Comparison of ENCODE assay signal across 27 cellular contexts in genomic region chr11:33967451-33967850, GRCh38.
"Had no signal": no experiment of that assay in that cellular context is flagged by ENCODE, and none has a peak within 500 bp of the region (broad histone marks: within the 10 kb centered on the region; RNA-seq: fewer than 3 reads in every experiment).

No MANE protein-coding gene starts in this region.

- H3K27ac ChIP-seq: left ventricle myocardium inferior, neural progenitor cell, neutrophil, parathyroid adenoma, psoas muscle, skin epidermis, stomach, suprapubic skin, thoracic aorta, tibial artery, upper lobe of right lung had no signal

- H3K79me2 ChIP-seq: parathyroid adenoma had no signal

- H3K4me1 ChIP-seq: left ventricle myocardium inferior, neural progenitor cell, parathyroid adenoma, psoas muscle, suprapubic skin, tibial artery, upper lobe of right lung had no signal

- ATAC-seq: natural killer cell; psoas muscle; sciatic nerve; stimulated activated naive CD8-positive, alpha-beta T cell treated with anti-CD3 and anti-CD28 coated beads, Interleukin-15, Interleukin-2, amounts not matched to agents 100 U/mL and 50 U/mL, for 24 hours; upper lobe of right lung had no signal

- H3K9ac ChIP-seq: neural progenitor cell, parathyroid adenoma had no signal

- FAIRE-seq: urothelium cell line had no signal

- H2AFZ ChIP-seq: neural progenitor cell, parathyroid adenoma had no signal

- H3K4me3 ChIP-seq: left ventricle myocardium inferior, lung, neural progenitor cell, psoas muscle, skin epidermis, stomach, suprapubic skin, thoracic aorta, tibial artery, upper lobe of right lung had no signal

- H3K9me3 ChIP-seq: left ventricle myocardium inferior, neutrophil, psoas muscle, stomach, suprapubic skin, thoracic aorta, tibial artery, upper lobe of right lung had no signal

- H3K36me3 ChIP-seq: left ventricle myocardium inferior, neural progenitor cell, neutrophil, stomach, suprapubic skin, thoracic aorta, tibial artery, upper lobe of right lung had no signal

- H3K27me3 ChIP-seq: neural progenitor cell, neutrophil, stomach, suprapubic skin, upper lobe of right lung had no signal

- H3K4me2 ChIP-seq: neural progenitor cell had no signal

- DNase-seq: islet precursor cell; left ventricle myocardium inferior; mesendoderm; naive B cell; natural killer cell; nephron progenitor cell; occipital lobe; psoas muscle; stimulated activated CD4-positive, alpha-beta T cell treated with anti-CD3 and anti-CD28 coated beads, Interleukin-12 subunit alpha, Interleukin-12 subunit beta, amount 100 ng/mL, for 4 hours; stimulated activated CD4-positive, alpha-beta T cell treated with anti-CD3 and anti-CD28 coated beads, Interleukin-15, amount 100 ng/mL, for 24 hours; stimulated activated CD4-positive, alpha-beta T cell treated with anti-CD3 and anti-CD28 coated beads, Interleukin-2, amount 100 ng/mL, for 24 hours; stimulated activated CD4-positive, alpha-beta T cell treated with anti-CD3 and anti-CD28 coated beads, Interleukin-4, amount 100 ng/mL, for 1 hour; stimulated activated naive B cell treated with anti-CD40 and anti-IgM and Interleukin-4, amounts not matched to agents 10 μg/mL and 1 μg/mL and 100 μg/mL, for 72 hours; stimulated activated naive CD8-positive, alpha-beta T cell treated with anti-CD3 and anti-CD28 coated beads, Interleukin-15, Interleukin-2, amounts not matched to agents 100 U/mL and 50 U/mL, for 24 hours; stomach; tibial artery; trophoblast cell; upper lobe of right lung had no signal
